Comparison of ENCODE assay signal across 12 cellular contexts in genomic region chr1:3503525-3503886, GRCh38. TPM values are rescaled to one million over a fixed set of nuclear protein-coding genes. Genes with fewer than 3 reads are reported as not detected.
"Had no signal": no experiment of that assay in that cellular context is flagged by ENCODE, and none has a peak within 500 bp of the region (broad histone marks: within the 10 kb centered on the region; RNA-seq: fewer than 3 reads in every experiment).

No MANE protein-coding gene starts in this region.

- H3K27me3 ChIP-seq: neural progenitor cell, right atrium auricular region, upper lobe of right lung had no signal

- DNase-seq: activated CD4-positive, alpha-beta T cell treated with anti-CD3 and anti-CD28 coated beads, Interleukin-2, amount 10 ng/mL, durations not matched to agents 24 days and 14 days; activated CD8-positive, alpha-beta memory T cell treated with anti-CD3 and anti-CD28 coated beads for 24 hours; activated naive CD4-positive, alpha-beta T cell treated with anti-CD3 and anti-CD28 coated beads for 36 hours; erythroblast; stimulated activated naive B cell treated with anti-CD40 and anti-IgM and Interleukin-4, amounts not matched to agents 10 μg/mL and 1 μg/mL and 100 μg/mL, for 72 hours; T-helper 1 cell; upper lobe of right lung had no signal

- H2AFZ ChIP-seq: neural progenitor cell had no signal

- H3K9ac ChIP-seq: neural progenitor cell had no signal

- H3K4me1 ChIP-seq: neural progenitor cell had no signal

- H3K4me3 ChIP-seq: neural progenitor cell, right atrium auricular region, smooth muscle cell, upper lobe of right lung had no signal

- H3K27ac ChIP-seq: neural progenitor cell, upper lobe of right lung had no signal

- H3K4me2 ChIP-seq: neural progenitor cell, smooth muscle cell had no signal

- H3K9me3 ChIP-seq: right atrium auricular region, upper lobe of right lung had no signal

- H3K36me3 ChIP-seq: neural progenitor cell, right atrium auricular region had no signal

- ATAC-seq: stimulated activated naive B cell treated with anti-CD40 and anti-IgM and Interleukin-4, amounts not matched to agents 10 μg/mL and 1 μg/mL and 100 μg/mL, for 72 hours; WTC11 had no signal

RNA-seq across cellular contexts. Expression of gene ARHGEF16, which starts 49.0 kb away (rescaled TPM):
- total RNA-seq: activated CD4-positive, alpha-beta T cell treated with anti-CD3 and anti-CD28 coated beads, Interleukin-2, amount 10 ng/mL, durations not matched to agents 24 days and 14 days; myocyte had no signal
